Comparison of ENCODE assay signal across 8 cellular contexts in genomic region chr18:75208055-75208835, GRCh38. TPM values are rescaled to one million over a fixed set of nuclear protein-coding genes. Genes with fewer than 3 reads are reported as not detected.
DNase-seq lines count a peak whose midpoint lies in the region; ATAC-seq lines count a peak whose summit lies in the region.

No MANE protein-coding gene starts in this region.

- peaks cover 87% of the 10 kb centered on the region for H3K27me3 ChIP-seq in iPS-18a (ENCODE audit: control insufficient read depth, insufficient read depth, low read length)

- no peaks in the 10 kb centered on the region for H3K9me3 ChIP-seq in iPS-18a (ENCODE audit: control insufficient read depth, low read depth, low read length)

- no peak overlapping the region for H3K27ac ChIP-seq in iPS-18a (ENCODE audit: low read length)
- H3K27ac ChIP-seq in skin epidermis: peak overlapping the region; percentile 92 to 99 (median 98)

- DNase-seq in DMS53 treated with DMSO at 0.1 percent for 48 hours (lab: John Stamatoyannopoulos, UW; ENCODE audit: unreplicated experiment) (peak; percentile 59), LHCN-M2 (ENCODE audit: low read depth) (peak; percentile 57), T-helper 1 cell (peak in 4 of 5 donors; percentile 27 to 46 (median 30)), astrocyte of the hippocampus (ENCODE audit: low read depth, low spot score) (peak; percentile 79)

- ATAC-seq in GM21619 (IDR thresholded peaks at IDR 0.05; ENCODE audit: unreplicated experiment) (peak; percentile 2), HG03469 (IDR thresholded peaks at IDR 0.05; ENCODE audit: unreplicated experiment) (no peak)

- peaks cover 42% of the 10 kb centered on the region for H3K4me1 ChIP-seq in iPS-18a (ENCODE audit: control insufficient read depth, low read depth, low read length)

- H3K36me3 ChIP-seq in iPS-18a (ENCODE audit: control insufficient read depth, low read depth, low read length): no peaks in the 10 kb centered on the region

- H3K9ac ChIP-seq in iPS-18a (ENCODE audit: low read length): peak overlapping the region; percentile 22

- H3K4me3 ChIP-seq in iPS-18a (ENCODE audit: low read length): peak overlapping the region; percentile 77
- H3K4me3 ChIP-seq in skin epidermis: peak overlapping the region; percentile 73 to 95 (median 81)

RNA-seq across cellular contexts. Expression of gene PTGR3, which starts 0.7 kb away (rescaled TPM):
- 11.8 and 17.1 TPM in 2 replicates for total RNA-seq in LHCN-M2 (2014; rRNA removed)
- 14.2 TPM for polyA plus RNA-seq in LHCN-M2 (2012)

RNA-seq across cellular contexts. Expression of gene TSHZ1, which starts 2.4 kb away (rescaled TPM):
- total RNA-seq in LHCN-M2 (2014; rRNA removed): 7.2 and 7.3 TPM in 2 replicates
- polyA plus RNA-seq in LHCN-M2 (2012): 5.3 TPM
